Comparison of ENCODE assay signal across 12 cellular contexts in genomic region chr10:120646738-120647427, GRCh38.
"Had no signal": no experiment of that assay in that cellular context is flagged by ENCODE, and none has a peak within 500 bp of the region (broad histone marks: within the 10 kb centered on the region; RNA-seq: fewer than 3 reads in every experiment).

No MANE protein-coding gene starts in this region.

- H3K4me3 ChIP-seq: colonic mucosa, right atrium auricular region, uterus had no signal

- H3K4me3 Mint-ChIP-seq: activated CD4-positive, alpha-beta T cell treated with anti-CD3 and anti-CD28 coated beads for 36 hours; activated CD8-positive, alpha-beta T cell treated with anti-CD3 and anti-CD28 coated beads for 36 hours had no signal

- DNase-seq: activated CD4-positive, alpha-beta T cell treated with anti-CD3 and anti-CD28 coated beads for 36 hours; activated CD8-positive, alpha-beta memory T cell treated with anti-CD3 and anti-CD28 coated beads, Interleukin-2, amount 50 U/mL, for 4 hours; activated CD8-positive, alpha-beta T cell treated with anti-CD3 and anti-CD28 coated beads for 36 hours; aorta; colonic mucosa; kidney glomerular epithelial cell; small intestine; T1000; uterus had no signal

- H3K27ac ChIP-seq: colonic mucosa, parathyroid adenoma, right atrium auricular region, uterus had no signal

- H3K27ac Mint-ChIP-seq: activated CD4-positive, alpha-beta T cell treated with anti-CD3 and anti-CD28 coated beads for 36 hours; activated CD8-positive, alpha-beta T cell treated with anti-CD3 and anti-CD28 coated beads for 36 hours had no signal

- ATAC-seq: activated CD4-positive, alpha-beta T cell treated with anti-CD3 and anti-CD28 coated beads for 36 hours; activated CD8-positive, alpha-beta T cell treated with anti-CD3 and anti-CD28 coated beads for 36 hours had no signal

- H3K27me3 ChIP-seq: colonic mucosa, right atrium auricular region, uterus had no signal

- H3K9me3 Mint-ChIP-seq: activated CD8-positive, alpha-beta T cell treated with anti-CD3 and anti-CD28 coated beads for 36 hours had no signal

- H3K27me3 Mint-ChIP-seq: activated CD4-positive, alpha-beta T cell treated with anti-CD3 and anti-CD28 coated beads for 36 hours; activated CD8-positive, alpha-beta T cell treated with anti-CD3 and anti-CD28 coated beads for 36 hours had no signal

- H3K4me1 Mint-ChIP-seq: activated CD4-positive, alpha-beta T cell treated with anti-CD3 and anti-CD28 coated beads for 36 hours had no signal

- H3K9me3 ChIP-seq: colonic mucosa, right atrium auricular region, uterus had no signal

- H3K4me1 ChIP-seq: colonic mucosa, parathyroid adenoma, right atrium auricular region, uterus had no signal

- FAIRE-seq: endothelial cell of umbilical vein, small intestine had no signal

- H3K36me3 ChIP-seq: colonic mucosa, right atrium auricular region, uterus had no signal
